Comparison of ENCODE assay signal across 9 cellular contexts in the genomic region with DNA sequence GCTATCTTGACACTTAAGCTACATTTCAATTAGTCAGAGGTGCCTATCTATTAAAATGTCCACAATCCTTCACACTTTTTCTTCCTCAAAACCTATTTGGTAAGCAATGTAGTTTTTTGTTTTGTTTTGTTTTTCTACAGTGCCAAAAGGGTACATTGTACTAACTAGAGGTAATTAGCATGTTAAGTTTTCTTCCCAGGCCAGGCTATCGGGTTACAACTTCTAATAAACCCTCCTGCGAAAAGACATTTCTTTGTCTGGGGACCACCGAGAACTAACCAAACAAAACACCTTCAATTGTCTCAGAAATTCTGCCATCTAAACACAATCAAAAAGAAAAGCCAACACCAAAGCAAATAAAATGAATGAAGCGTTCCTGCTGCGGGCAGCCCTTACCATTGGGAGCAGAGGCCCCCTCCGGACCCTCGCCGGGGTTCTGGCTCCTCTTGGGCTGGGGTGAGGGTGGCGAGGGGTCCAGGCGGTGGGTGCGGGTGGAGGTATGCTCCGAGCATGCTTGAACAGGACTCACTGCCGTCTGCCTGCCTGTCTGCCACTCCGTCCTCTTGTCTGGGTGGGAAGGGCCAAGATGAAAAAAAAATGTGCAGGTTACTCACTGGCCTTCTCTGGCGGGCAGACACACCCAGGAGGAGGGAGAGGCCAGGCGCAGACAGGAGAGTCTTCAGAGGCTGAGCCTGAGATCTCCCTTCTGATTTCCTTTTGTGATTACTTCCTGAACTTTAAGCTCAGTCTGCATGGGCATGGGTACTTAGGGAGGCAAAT.
DNase-seq lines count a peak whose midpoint lies in the region; ATAC-seq, FAIRE-seq and TF ChIP-seq lines count a peak whose summit lies in the region.
"Had no signal": no experiment of that assay in that cellular context is flagged by ENCODE, and none has a peak within 500 bp of the region (broad histone marks: within the 10 kb centered on the region; RNA-seq: fewer than 3 reads in every experiment).

No MANE protein-coding gene starts in this region.

- H3K9ac ChIP-seq in keratinocyte (ENCODE audit: control insufficient read depth, extremely low read depth, insufficient read depth, low read length) = peak overlapping the region; percentile 95

- peak; percentile 77 for DNase-seq in SW480 (ENCODE audit: low spot score)
- DNase-seq in keratinocyte (ENCODE audit: low read depth, low spot score) = peak; percentile 62
- DNase-seq in upper lobe of right lung = no peak
- DNase-seq in MG63 = no peak
- DNase-seq in GM12891 (ENCODE audit: insufficient read length, low spot score) = no peak
- DNase-seq in stimulated activated naive CD4-positive, alpha-beta T cell treated with Interleukin-2 at 50 U/mL for 16 hours (lab: John Stamatoyannopoulos, UW) = no peak

- peak; percentile 89 for FAIRE-seq in keratinocyte (lab: Jason Lieb, UNC)
- no peak for FAIRE-seq in GM12891 (lab: Jason Lieb, UNC)
- FAIRE-seq: GM18507, islet of Langerhans had no signal

- TF ChIP-seq EP300 in Ishikawa (IDR thresholded peaks at IDR 0.05; ENCODE audit: borderline replicate concordance) = no peak; the same call in 1 of the 2 replicates

- TF ChIP-seq CTCF in keratinocyte (optimal IDR thresholded peaks at IDR 0.05 in 1 of 3, IDR thresholded peaks at IDR 0.05 in 1 of 3, conservative IDR thresholded peaks at IDR 0.05 in 1 of 3; ENCODE audit: extremely low read depth in 1 of 3, insufficient read depth in 2 of 3, low read length in 3 of 3) (no peak), upper lobe of right lung (IDR thresholded peaks at IDR 0.05) (no peak)

- peaks cover 9% of the 10 kb centered on the region for H4K20me1 ChIP-seq in keratinocyte (ENCODE audit: control insufficient read depth, extremely low read depth, insufficient read depth, low read length)

- H3K36me3 ChIP-seq in keratinocyte (ENCODE audit: control insufficient read depth in 2 of 2, extremely low read depth in 1 of 2, insufficient read depth in 2 of 2, low read length in 2 of 2) = peaks cover 0 to 10% of the 10 kb centered on the region in 2 experiments
- no peaks in the 10 kb centered on the region for H3K36me3 ChIP-seq in upper lobe of right lung
- H3K36me3 ChIP-seq in MG63 = no peaks in the 10 kb centered on the region

- H3K4me3 ChIP-seq in keratinocyte (ENCODE audit: control insufficient read depth in 2 of 3, extremely low read depth in 1 of 3, insufficient read depth in 2 of 3, low read depth in 1 of 3, low read length in 3 of 3) (peak overlapping the region; percentile 77 to 96 (median 87)), upper lobe of right lung (peak overlapping the region; percentile 28), MG63 (no peak overlapping the region)

- intact Hi-C loops in upper lobe of right lung (cut with DNase I) = no loop called here

- no peak for TF ChIP-seq POLR2A in GM12891 (IDR thresholded peaks at IDR 0.05; ENCODE audit: low read depth, low read length)

- H3K79me2 ChIP-seq in keratinocyte (ENCODE audit: control insufficient read depth, insufficient read depth, low read length) = peaks cover 62% of the 10 kb centered on the region

- no peak overlapping the region for H2AFZ ChIP-seq in keratinocyte (ENCODE audit: control insufficient read depth, low read length)

- dilution Hi-C loops in keratinocyte (cut with MboI; ENCODE audit: extremely low pct_ligation_motif_present, low sequenced_read_pairs) = no loop called here

- H3K9me3 ChIP-seq in keratinocyte (ENCODE audit: control insufficient read depth, low read depth, low read length) (no peaks in the 10 kb centered on the region), upper lobe of right lung (no peaks in the 10 kb centered on the region), MG63 (no peaks in the 10 kb centered on the region)

- peaks cover 57% of the 10 kb centered on the region for H3K4me1 ChIP-seq in keratinocyte (ENCODE audit: control insufficient read depth, extremely low read depth, insufficient read depth, low read length)
- no peaks in the 10 kb centered on the region for H3K4me1 ChIP-seq in upper lobe of right lung

- H3K27ac ChIP-seq in keratinocyte (ENCODE audit: control insufficient read depth, insufficient read depth, low read length) (peak overlapping the region; percentile 95), upper lobe of right lung (no peak overlapping the region)

- H3K27me3 ChIP-seq in keratinocyte (ENCODE audit: control insufficient read depth, extremely low read depth, insufficient read depth, low read length) (no peaks in the 10 kb centered on the region), upper lobe of right lung (no peaks in the 10 kb centered on the region), MG63 (no peaks in the 10 kb centered on the region)

- H3K4me2 ChIP-seq in keratinocyte (ENCODE audit: control insufficient read depth, extremely low read depth, insufficient read depth, low read depth, low read length) = peak overlapping the region; percentile 99

- peaks cover 7% of the 10 kb centered on the region for H3K9me1 ChIP-seq in keratinocyte (ENCODE audit: control insufficient read depth, extremely low read depth, insufficient read depth, low read length)

- ATAC-seq in upper lobe of right lung = peak; percentile 94

- TF ChIP-seq RAD21 in Ishikawa (IDR thresholded peaks at IDR 0.05; ENCODE audit: low read depth) = no peak

TF ChIP-seq in Ishikawa, 13 proteins besides CTCF, POLR2A, EP300 and RAD21:
- no peak for TF ChIP-seq NFIC (IDR thresholded peaks at IDR 0.05)
- peak; percentile 74 for TF ChIP-seq ZBTB7A (IDR thresholded peaks at IDR 0.05; ENCODE audit: low read depth)

TF ChIP-seq in GM12891, 5 proteins besides CTCF, POLR2A, EP300 and RAD21:
- no peak for TF ChIP-seq TAF1 (IDR thresholded peaks at IDR 0.05; ENCODE audit: low read depth, low read length)
- TF ChIP-seq PAX5 (IDR thresholded peaks at IDR 0.05; ENCODE audit: insufficient read depth, low read length, severe bottlenecking) = no peak
- TF ChIP-seq POLR2AphosphoS5 (IDR thresholded peaks at IDR 0.05; ENCODE audit: low read depth, low read length) = no peak
- no peak for TF ChIP-seq POU2F2 (IDR thresholded peaks at IDR 0.05; ENCODE audit: low read depth, low read length)
- TF ChIP-seq SPI1 (IDR thresholded peaks at IDR 0.05; ENCODE audit: low read depth, low read length) = no peak

Comparison
In these comparisons a context has a peak if more than half of its experiments do, and no peak if none do; other contexts are left out.
1. DNase-seq: peak in SW480 (single experiment) and keratinocyte (single experiment); none in upper lobe of right lung (single experiment), MG63 (single experiment), GM12891 (single experiment) and stimulated activated naive CD4-positive, alpha-beta T cell treated with Interleukin-2 at 50 U/mL for 16 hours (single experiment).